1 cellular context compared by ENCODE assay signal in genomic region chr17:76909971-76910760, GRCh38.
TF ChIP-seq lines count a peak whose summit lies in the region.

No MANE protein-coding gene starts in this region.

TF ChIP-seq in K562, 482 proteins besides CTCF, POLR2A, EP300 and RAD21 (continued from another document):
- TF ChIP-seq AFF1 (IDR thresholded peaks at IDR 0.05; ENCODE audit: low read depth in 1 of 2, partially characterized antibody in 2 of 2), result peak in 1 of 2 experiments; percentile 71
- peak; percentile 97 for TF ChIP-seq EHMT2 (IDR thresholded peaks at IDR 0.05)
- TF ChIP-seq, protein P1, sequence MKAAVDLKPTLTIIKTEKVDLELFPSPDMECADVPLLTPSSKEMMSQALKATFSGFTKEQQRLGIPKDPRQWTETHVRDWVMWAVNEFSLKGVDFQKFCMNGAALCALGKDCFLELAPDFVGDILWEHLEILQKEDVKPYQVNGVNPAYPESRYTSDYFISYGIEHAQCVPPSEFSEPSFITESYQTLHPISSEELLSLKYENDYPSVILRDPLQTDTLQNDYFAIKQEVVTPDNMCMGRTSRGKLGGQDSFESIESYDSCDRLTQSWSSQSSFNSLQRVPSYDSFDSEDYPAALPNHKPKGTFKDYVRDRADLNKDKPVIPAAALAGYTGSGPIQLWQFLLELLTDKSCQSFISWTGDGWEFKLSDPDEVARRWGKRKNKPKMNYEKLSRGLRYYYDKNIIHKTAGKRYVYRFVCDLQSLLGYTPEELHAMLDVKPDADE (conservative IDR thresholded peaks at IDR 0.05; ENCODE audit: control insufficient read depth, low read depth, low read length), result no peak
- 0 out of 2 replicates have a peak, but pooled peaks have one; percentile 30 for TF ChIP-seq TFAP4 (CRISPR knock-in tag; IDR thresholded peaks at IDR 0.05; ENCODE audit: borderline replicate concordance)
- TF ChIP-seq CREM (IDR thresholded peaks at IDR 0.05; ENCODE audit: low read depth), result 0 out of 2 replicates have a peak, but pooled peaks have one; percentile 13
- TF ChIP-seq RCOR1 (IDR thresholded peaks at IDR 0.05; ENCODE audit: borderline replicate concordance in 1 of 2, low read depth in 2 of 2, low read length in 2 of 2), result peak in 1 of 2 experiments; percentile 50; a peak in 1 of 4 replicates
- TF ChIP-seq MIER1 (IDR thresholded peaks at IDR 0.05; ENCODE audit: low read depth), result peak; percentile 94
- no peak for TF ChIP-seq VEZF1 (CRISPR knock-in tag; IDR thresholded peaks at IDR 0.05)
- no peak for TF ChIP-seq SMARCB1 (IDR thresholded peaks at IDR 0.05; ENCODE audit: insufficient read length, low read depth)
- TF ChIP-seq ZBTB9 (CRISPR knock-in tag; IDR thresholded peaks at IDR 0.05), result no peak
